8 cellular contexts compared by ENCODE assay signal in the genomic region with DNA sequence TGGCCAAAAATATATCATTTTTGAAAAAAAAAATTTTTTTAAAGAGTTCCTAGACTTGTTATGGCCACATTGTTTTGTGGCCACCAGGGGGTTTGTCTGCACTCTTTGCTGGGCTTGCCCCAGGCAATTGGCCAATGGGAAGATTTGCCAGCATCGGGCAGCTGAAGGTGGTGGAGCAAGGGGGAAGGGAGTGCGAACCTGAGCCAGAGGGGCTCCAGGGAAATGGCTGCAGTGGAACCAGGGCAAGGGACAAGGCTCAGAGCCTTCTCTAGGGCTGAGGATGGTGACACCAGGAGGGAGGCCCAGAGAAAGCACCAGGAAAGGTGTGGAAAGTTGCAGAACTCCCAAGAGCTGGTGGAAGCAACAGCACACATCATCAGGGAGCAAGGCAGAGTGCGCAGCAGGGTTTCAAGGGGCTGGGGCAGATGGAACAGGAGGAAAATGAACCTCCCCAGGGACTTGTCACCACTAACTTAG. TPM values are rescaled to one million over a fixed set of nuclear protein-coding genes. Genes with fewer than 3 reads are reported as not detected.
DNase-seq lines count a peak whose midpoint lies in the region; ATAC-seq and TF ChIP-seq lines count a peak whose summit lies in the region.

No MANE protein-coding gene starts in this region.

- peak; percentile 69 for ATAC-seq in memory B cell (ENCODE audit: low read depth)
- no peak for ATAC-seq in HG03520 (IDR thresholded peaks at IDR 0.05; ENCODE audit: unreplicated experiment)
- ATAC-seq in GM18907 (IDR thresholded peaks at IDR 0.05; ENCODE audit: unreplicated experiment), result no peak
- no peak for ATAC-seq in HG03460 (IDR thresholded peaks at IDR 0.05; ENCODE audit: unreplicated experiment)

- no peaks in the 10 kb centered on the region for H3K9me3 Mint-ChIP-seq in memory B cell

- peaks cover 6% of the 10 kb centered on the region for H3K4me1 ChIP-seq in mammary epithelial cell (ENCODE audit: insufficient read depth, low read length)

- BruUV-seq in mammary epithelial cell (replicated peaks; lab: Mats Ljungman, UMichigan), result no TSS peak

- H3K27ac Mint-ChIP-seq in memory B cell, result no peak overlapping the region

- 44% methylated on average over 3 of the region's 3 CpGs for WGBS in mammary epithelial cell (ENCODE audit: low coverage, missing lambda C conversion rate)

- H3K27me3 Mint-ChIP-seq in memory B cell, result no peaks in the 10 kb centered on the region

- H3K27me3 ChIP-seq in mammary epithelial cell (ENCODE audit: insufficient read depth, low read length), result no peaks in the 10 kb centered on the region

- peak; percentile 30 to 33 for TF ChIP-seq CTCF in mammary epithelial cell (conservative IDR thresholded peaks at IDR 0.05 in 1 of 2, IDR thresholded peaks at IDR 0.05 in 1 of 2; ENCODE audit: extremely low read depth in 1 of 2, insufficient read depth in 1 of 2, low read depth in 1 of 2, low read length in 2 of 2)

- no peaks in the 10 kb centered on the region for H3K79me2 ChIP-seq in mammary epithelial cell (ENCODE audit: insufficient read depth, low read length)

- peaks cover 14% of the 10 kb centered on the region for H3K4me1 Mint-ChIP-seq in memory B cell

- dilution Hi-C loops in mammary epithelial cell (cut with HindIII; ENCODE audit: low sequenced_read_pairs), result no loop called here

- H3K4me2 ChIP-seq in mammary epithelial cell (ENCODE audit: insufficient read depth, low read depth, low read length), result no peak overlapping the region

- H3K36me3 ChIP-seq in mammary epithelial cell (ENCODE audit: insufficient read depth, low read length), result no peaks in the 10 kb centered on the region

- intact Hi-C loops in mammary epithelial cell (cut with micrococcal nuclease), result no loop called here

- no peaks in the 10 kb centered on the region for H4K20me1 ChIP-seq in mammary epithelial cell (ENCODE audit: insufficient read depth, low read length)

- in situ Hi-C loops in mammary epithelial cell (cut with MboI; ENCODE audit: low sequenced_read_pairs in 2 of 2), result no loop called here

- no peak overlapping the region for H3K27ac ChIP-seq in mammary epithelial cell (ENCODE audit: insufficient read depth, low read depth, low read length)

- no peak overlapping the region for H3K9ac ChIP-seq in mammary epithelial cell (ENCODE audit: insufficient read depth, low read length)

- no peaks in the 10 kb centered on the region for H3K9me3 ChIP-seq in mammary epithelial cell (replicated peaks; ENCODE audit: insufficient read depth, low read length)

- H3K36me3 Mint-ChIP-seq in memory B cell, result no peaks in the 10 kb centered on the region

- H2AFZ ChIP-seq in mammary epithelial cell (ENCODE audit: low read depth, low read length), result no peak overlapping the region

- DNase-seq in GM03348 (ENCODE audit: low spot score) (peak; percentile 71), NAMALWA (ENCODE audit: low spot score) (peak; percentile 81), mammary epithelial cell (no peak), memory B cell (ENCODE audit: low spot score in 2 of 2) (no peak)
- DNase-seq in stimulated activated CD4-positive, alpha-beta T cell treated with anti-CD3 and anti-CD28 coated beads, Interleukin-4, amount 100 ng/mL, for 4 hours, result no peak

- no peak overlapping the region for H3K4me3 ChIP-seq in mammary epithelial cell (replicated peaks in 1 of 3; ENCODE audit: insufficient read depth in 1 of 3, low read depth in 2 of 3, low read length in 3 of 3)

- CTCF ChIA-PET in mammary epithelial cell (lab: Charles Lee; ENCODE audit: low non-redundant PET), result no interaction called here

- no peak overlapping the region for H3K4me3 Mint-ChIP-seq in memory B cell

RNA-seq across cellular contexts. Expression of gene CMIP, which starts 15.5 kb away (rescaled TPM):
- total RNA-seq in mammary epithelial cell, result 10 to 100 TPM; 44.5 to 98.5 TPM
- 15.7 TPM for polyA plus RNA-seq in mammary epithelial cell
- polyA minus RNA-seq in mammary epithelial cell, result 61.9 TPM

Comparison
In these comparisons a context has a peak if more than half of its experiments do, and no peak if none do; other contexts are left out.
1. DNase-seq: peak in GM03348 (single experiment) and NAMALWA (single experiment); none in mammary epithelial cell (single experiment), memory B cell (0 of 2) and stimulated activated CD4-positive, alpha-beta T cell treated with anti-CD3 and anti-CD28 coated beads, Interleukin-4, amount 100 ng/mL, for 4 hours (0 of 2).